In the genomic region with DNA sequence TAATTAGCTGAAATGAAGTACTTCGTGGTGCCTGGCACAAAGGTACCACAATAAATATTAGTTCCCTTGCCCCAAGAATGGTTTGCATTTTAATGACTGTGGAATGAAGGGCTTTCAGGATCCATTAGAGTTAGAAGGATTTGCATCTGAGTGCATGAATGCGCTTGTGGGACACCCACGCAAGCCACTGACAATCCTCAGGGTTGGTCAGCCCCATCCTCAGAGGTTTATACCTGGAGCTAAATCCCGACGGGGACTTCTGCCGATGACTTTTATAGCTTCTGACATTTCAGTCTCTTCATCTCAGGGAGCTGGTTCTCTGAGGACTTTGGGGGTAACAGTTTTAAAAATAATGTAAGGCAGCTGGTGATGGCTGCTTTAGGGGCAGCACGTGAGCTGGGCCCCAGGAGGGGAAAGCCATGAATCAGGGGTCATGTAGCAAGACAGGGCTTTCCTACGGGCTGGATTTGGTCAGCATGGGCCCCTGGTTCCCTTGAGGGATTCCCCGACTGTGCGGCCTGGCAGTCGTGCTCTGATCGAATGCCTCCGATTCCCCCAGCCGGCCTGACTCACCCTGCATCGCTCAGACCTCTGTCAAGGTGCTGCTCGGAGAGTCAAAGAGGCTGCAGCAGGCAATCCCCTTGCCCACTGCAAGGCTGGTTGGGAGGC, we compare ENCODE assay signal across 1 cellular context.
TF ChIP-seq lines count a peak whose summit lies in the region.

No MANE protein-coding gene starts in this region.

TF ChIP-seq in GM12878, 131 proteins besides CTCF, POLR2A, EP300 and RAD21 (continues in another document):
- TF ChIP-seq CHD2 (IDR thresholded peaks at IDR 0.05; ENCODE audit: borderline replicate concordance, low read depth, low read length) (0 out of 2 replicates have a peak, but pooled peaks have one; percentile 22), SREBF2 (IDR thresholded peaks at IDR 0.05; ENCODE audit: low read length) (no peak), EZH2 (IDR thresholded peaks at IDR 0.05; ENCODE audit: borderline replicate concordance, control insufficient read depth, low read depth, low read length) (no peak), KDM1A (IDR thresholded peaks at IDR 0.05; ENCODE audit: borderline replicate concordance) (no peak), RBBP5 (conservative IDR thresholded peaks at IDR 0.05) (no peak), POLR2AphosphoS2 (IDR thresholded peaks at IDR 0.05; ENCODE audit: low read depth, low read length) (no peak), KAT2A (conservative IDR thresholded peaks at IDR 0.05; ENCODE audit: control insufficient read depth, low read depth, low read length) (no peak), ASH2L (IDR thresholded peaks at IDR 0.05; ENCODE audit: borderline replicate concordance, low read depth) (no peak), YBX1 (IDR thresholded peaks at IDR 0.05) (no peak), CREM (IDR thresholded peaks at IDR 0.05; ENCODE audit: low read depth) (peak; percentile 82), LARP7 (IDR thresholded peaks at IDR 0.05) (no peak), SUPT20H (IDR thresholded peaks at IDR 0.05; ENCODE audit: borderline replicate concordance, control insufficient read depth, low read depth, low read length) (no peak), MTA3 (IDR thresholded peaks at IDR 0.05; ENCODE audit: borderline replicate concordance, low read length) (peak; percentile 21; the same call in 1 of the 2 replicates), NFIC (IDR thresholded peaks at IDR 0.05; ENCODE audit: low read depth, low read length) (peak; percentile 90), ETV6 (conservative IDR thresholded peaks at IDR 0.05 in 1 of 2, IDR thresholded peaks at IDR 0.05 in 1 of 2; ENCODE audit: borderline replicate concordance in 1 of 2, low read depth in 1 of 2) (peak in 1 of 2 experiments; percentile 80; a peak in 2 of 4 replicates), BACH1 (IDR thresholded peaks at IDR 0.05; ENCODE audit: borderline replicate concordance) (no peak), ESRRA (IDR thresholded peaks at IDR 0.05; ENCODE audit: low read length) (no peak), CBX5 (IDR thresholded peaks at IDR 0.05; ENCODE audit: low read depth) (no peak), NBN (IDR thresholded peaks at IDR 0.05) (peak; percentile 74; the same call in 1 of the 2 replicates), CREB1 (IDR thresholded peaks at IDR 0.05; ENCODE audit: low read depth) (peak; percentile 65), MXI1 (IDR thresholded peaks at IDR 0.05; ENCODE audit: low read depth, low read length) (no peak), SRF (IDR thresholded peaks at IDR 0.05; ENCODE audit: low read depth in 2 of 2, low read length in 2 of 2) (peak in 1 of 2 experiments; percentile 68; a peak in 1 of 4 replicates), MEF2B (IDR thresholded peaks at IDR 0.05; ENCODE audit: partially characterized antibody, poor library complexity, severe bottlenecking) (peak; percentile 70), CBFB (IDR thresholded peaks at IDR 0.05; ENCODE audit: low read depth) (no peak), RUNX3 (IDR thresholded peaks at IDR 0.05; ENCODE audit: low read length) (peak; percentile 89), BMI1 (IDR thresholded peaks at IDR 0.05; ENCODE audit: borderline replicate concordance) (no peak), HDAC6 (IDR thresholded peaks at IDR 0.05; ENCODE audit: unreplicated experiment) (no peak), POLR2AphosphoS5 (IDR thresholded peaks at IDR 0.05; ENCODE audit: low read length) (no peak), RFX5 (IDR thresholded peaks at IDR 0.05; ENCODE audit: low read depth, low read length) (no peak), POU2F2 (IDR thresholded peaks at IDR 0.05; ENCODE audit: borderline replicate concordance, low read depth, low read length) (peak; percentile 45; the same call in 1 of the 3 replicates), YY1 (IDR thresholded peaks at IDR 0.05; ENCODE audit: low read depth, low read length) (peak; percentile 61; the same call in 1 of the 2 replicates), CHD1 (IDR thresholded peaks at IDR 0.05; ENCODE audit: low read depth, low read length) (no peak)
- TF ChIP-seq, protein P1, sequence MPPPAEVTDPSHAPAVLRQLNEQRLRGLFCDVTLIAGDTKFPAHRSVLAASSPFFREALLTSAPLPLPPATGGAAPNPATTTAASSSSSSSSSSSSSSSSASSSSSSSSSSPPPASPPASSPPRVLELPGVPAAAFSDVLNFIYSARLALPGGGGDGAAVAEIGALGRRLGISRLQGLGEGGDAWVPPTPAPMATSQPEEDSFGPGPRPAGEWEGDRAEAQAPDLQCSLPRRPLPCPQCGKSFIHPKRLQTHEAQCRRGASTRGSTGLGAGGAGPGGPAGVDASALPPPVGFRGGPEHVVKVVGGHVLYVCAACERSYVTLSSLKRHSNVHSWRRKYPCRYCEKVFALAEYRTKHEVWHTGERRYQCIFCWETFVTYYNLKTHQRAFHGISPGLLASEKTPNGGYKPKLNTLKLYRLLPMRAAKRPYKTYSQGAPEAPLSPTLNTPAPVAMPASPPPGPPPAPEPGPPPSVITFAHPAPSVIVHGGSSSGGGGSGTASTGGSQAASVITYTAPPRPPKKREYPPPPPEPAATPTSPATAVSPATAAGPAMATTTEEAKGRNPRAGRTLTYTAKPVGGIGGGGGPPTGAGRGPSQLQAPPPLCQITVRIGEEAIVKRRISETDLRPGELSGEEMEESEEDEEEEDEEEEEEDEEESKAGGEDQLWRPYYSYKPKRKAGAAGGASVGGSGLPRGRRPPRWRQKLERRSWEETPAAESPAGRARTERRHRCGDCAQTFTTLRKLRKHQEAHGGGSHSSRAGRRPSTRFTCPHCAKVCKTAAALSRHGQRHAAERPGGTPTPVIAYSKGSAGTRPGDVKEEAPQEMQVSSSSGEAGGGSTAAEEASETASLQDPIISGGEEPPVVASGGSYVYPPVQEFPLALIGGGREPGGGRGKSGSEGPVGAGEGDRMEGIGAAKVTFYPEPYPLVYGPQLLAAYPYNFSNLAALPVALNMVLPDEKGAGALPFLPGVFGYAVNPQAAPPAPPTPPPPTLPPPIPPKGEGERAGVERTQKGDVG (CRISPR knock-in tag; IDR thresholded peaks at IDR 0.05), result no peak
- TF ChIP-seq, protein P2, sequence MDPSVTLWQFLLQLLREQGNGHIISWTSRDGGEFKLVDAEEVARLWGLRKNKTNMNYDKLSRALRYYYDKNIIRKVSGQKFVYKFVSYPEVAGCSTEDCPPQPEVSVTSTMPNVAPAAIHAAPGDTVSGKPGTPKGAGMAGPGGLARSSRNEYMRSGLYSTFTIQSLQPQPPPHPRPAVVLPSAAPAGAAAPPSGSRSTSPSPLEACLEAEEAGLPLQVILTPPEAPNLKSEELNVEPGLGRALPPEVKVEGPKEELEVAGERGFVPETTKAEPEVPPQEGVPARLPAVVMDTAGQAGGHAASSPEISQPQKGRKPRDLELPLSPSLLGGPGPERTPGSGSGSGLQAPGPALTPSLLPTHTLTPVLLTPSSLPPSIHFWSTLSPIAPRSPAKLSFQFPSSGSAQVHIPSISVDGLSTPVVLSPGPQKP (IDR thresholded peaks at IDR 0.05; ENCODE audit: low read depth, low read length), result no peak
- TF ChIP-seq, protein P3, sequence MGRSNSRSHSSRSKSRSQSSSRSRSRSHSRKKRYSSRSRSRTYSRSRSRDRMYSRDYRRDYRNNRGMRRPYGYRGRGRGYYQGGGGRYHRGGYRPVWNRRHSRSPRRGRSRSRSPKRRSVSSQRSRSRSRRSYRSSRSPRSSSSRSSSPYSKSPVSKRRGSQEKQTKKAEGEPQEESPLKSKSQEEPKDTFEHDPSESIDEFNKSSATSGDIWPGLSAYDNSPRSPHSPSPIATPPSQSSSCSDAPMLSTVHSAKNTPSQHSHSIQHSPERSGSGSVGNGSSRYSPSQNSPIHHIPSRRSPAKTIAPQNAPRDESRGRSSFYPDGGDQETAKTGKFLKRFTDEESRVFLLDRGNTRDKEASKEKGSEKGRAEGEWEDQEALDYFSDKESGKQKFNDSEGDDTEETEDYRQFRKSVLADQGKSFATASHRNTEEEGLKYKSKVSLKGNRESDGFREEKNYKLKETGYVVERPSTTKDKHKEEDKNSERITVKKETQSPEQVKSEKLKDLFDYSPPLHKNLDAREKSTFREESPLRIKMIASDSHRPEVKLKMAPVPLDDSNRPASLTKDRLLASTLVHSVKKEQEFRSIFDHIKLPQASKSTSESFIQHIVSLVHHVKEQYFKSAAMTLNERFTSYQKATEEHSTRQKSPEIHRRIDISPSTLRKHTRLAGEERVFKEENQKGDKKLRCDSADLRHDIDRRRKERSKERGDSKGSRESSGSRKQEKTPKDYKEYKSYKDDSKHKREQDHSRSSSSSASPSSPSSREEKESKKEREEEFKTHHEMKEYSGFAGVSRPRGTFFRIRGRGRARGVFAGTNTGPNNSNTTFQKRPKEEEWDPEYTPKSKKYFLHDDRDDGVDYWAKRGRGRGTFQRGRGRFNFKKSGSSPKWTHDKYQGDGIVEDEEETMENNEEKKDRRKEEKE (IDR thresholded peaks at IDR 0.05), result no peak
- TF ChIP-seq, protein P4, sequence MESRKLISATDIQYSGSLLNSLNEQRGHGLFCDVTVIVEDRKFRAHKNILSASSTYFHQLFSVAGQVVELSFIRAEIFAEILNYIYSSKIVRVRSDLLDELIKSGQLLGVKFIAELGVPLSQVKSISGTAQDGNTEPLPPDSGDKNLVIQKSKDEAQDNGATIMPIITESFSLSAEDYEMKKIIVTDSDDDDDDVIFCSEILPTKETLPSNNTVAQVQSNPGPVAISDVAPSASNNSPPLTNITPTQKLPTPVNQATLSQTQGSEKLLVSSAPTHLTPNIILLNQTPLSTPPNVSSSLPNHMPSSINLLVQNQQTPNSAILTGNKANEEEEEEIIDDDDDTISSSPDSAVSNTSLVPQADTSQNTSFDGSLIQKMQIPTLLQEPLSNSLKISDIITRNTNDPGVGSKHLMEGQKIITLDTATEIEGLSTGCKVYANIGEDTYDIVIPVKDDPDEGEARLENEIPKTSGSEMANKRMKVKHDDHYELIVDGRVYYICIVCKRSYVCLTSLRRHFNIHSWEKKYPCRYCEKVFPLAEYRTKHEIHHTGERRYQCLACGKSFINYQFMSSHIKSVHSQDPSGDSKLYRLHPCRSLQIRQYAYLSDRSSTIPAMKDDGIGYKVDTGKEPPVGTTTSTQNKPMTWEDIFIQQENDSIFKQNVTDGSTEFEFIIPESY (IDR thresholded peaks at IDR 0.05), result no peak
- TF ChIP-seq, protein P5, sequence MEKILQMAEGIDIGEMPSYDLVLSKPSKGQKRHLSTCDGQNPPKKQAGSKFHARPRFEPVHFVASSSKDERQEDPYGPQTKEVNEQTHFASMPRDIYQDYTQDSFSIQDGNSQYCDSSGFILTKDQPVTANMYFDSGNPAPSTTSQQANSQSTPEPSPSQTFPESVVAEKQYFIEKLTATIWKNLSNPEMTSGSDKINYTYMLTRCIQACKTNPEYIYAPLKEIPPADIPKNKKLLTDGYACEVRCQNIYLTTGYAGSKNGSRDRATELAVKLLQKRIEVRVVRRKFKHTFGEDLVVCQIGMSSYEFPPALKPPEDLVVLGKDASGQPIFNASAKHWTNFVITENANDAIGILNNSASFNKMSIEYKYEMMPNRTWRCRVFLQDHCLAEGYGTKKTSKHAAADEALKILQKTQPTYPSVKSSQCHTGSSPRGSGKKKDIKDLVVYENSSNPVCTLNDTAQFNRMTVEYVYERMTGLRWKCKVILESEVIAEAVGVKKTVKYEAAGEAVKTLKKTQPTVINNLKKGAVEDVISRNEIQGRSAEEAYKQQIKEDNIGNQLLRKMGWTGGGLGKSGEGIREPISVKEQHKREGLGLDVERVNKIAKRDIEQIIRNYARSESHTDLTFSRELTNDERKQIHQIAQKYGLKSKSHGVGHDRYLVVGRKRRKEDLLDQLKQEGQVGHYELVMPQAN (conservative IDR thresholded peaks at IDR 0.05), result no peak
- TF ChIP-seq, protein P6, sequence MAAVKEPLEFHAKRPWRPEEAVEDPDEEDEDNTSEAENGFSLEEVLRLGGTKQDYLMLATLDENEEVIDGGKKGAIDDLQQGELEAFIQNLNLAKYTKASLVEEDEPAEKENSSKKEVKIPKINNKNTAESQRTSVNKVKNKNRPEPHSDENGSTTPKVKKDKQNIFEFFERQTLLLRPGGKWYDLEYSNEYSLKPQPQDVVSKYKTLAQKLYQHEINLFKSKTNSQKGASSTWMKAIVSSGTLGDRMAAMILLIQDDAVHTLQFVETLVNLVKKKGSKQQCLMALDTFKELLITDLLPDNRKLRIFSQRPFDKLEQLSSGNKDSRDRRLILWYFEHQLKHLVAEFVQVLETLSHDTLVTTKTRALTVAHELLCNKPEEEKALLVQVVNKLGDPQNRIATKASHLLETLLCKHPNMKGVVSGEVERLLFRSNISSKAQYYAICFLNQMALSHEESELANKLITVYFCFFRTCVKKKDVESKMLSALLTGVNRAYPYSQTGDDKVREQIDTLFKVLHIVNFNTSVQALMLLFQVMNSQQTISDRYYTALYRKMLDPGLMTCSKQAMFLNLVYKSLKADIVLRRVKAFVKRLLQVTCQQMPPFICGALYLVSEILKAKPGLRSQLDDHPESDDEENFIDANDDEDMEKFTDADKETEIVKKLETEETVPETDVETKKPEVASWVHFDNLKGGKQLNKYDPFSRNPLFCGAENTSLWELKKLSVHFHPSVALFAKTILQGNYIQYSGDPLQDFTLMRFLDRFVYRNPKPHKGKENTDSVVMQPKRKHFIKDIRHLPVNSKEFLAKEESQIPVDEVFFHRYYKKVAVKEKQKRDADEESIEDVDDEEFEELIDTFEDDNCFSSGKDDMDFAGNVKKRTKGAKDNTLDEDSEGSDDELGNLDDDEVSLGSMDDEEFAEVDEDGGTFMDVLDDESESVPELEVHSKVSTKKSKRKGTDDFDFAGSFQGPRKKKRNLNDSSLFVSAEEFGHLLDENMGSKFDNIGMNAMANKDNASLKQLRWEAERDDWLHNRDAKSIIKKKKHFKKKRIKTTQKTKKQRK (IDR thresholded peaks at IDR 0.05; ENCODE audit: low read depth, low read length), result no peak
- TF ChIP-seq, protein P7, sequence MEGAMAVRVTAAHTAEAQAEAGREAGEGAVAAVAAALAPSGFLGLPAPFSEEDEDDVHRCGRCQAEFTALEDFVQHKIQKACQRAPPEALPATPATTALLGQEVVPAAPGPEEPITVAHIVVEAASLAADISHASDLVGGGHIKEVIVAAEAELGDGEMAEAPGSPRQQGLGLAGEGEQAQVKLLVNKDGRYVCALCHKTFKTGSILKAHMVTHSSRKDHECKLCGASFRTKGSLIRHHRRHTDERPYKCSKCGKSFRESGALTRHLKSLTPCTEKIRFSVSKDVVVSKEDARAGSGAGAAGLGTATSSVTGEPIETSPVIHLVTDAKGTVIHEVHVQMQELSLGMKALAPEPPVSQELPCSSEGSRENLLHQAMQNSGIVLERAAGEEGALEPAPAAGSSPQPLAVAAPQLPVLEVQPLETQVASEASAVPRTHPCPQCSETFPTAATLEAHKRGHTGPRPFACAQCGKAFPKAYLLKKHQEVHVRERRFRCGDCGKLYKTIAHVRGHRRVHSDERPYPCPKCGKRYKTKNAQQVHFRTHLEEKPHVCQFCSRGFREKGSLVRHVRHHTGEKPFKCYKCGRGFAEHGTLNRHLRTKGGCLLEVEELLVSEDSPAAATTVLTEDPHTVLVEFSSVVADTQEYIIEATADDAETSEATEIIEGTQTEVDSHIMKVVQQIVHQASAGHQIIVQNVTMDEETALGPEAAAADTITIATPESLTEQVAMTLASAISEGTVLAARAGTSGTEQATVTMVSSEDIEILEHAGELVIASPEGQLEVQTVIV (IDR thresholded peaks at IDR 0.05; ENCODE audit: borderline replicate concordance, partially characterized antibody), result no peak
- TF ChIP-seq, protein P8, sequence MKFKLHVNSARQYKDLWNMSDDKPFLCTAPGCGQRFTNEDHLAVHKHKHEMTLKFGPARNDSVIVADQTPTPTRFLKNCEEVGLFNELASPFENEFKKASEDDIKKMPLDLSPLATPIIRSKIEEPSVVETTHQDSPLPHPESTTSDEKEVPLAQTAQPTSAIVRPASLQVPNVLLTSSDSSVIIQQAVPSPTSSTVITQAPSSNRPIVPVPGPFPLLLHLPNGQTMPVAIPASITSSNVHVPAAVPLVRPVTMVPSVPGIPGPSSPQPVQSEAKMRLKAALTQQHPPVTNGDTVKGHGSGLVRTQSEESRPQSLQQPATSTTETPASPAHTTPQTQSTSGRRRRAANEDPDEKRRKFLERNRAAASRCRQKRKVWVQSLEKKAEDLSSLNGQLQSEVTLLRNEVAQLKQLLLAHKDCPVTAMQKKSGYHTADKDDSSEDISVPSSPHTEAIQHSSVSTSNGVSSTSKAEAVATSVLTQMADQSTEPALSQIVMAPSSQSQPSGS (IDR thresholded peaks at IDR 0.05; ENCODE audit: low read length), result peak; percentile 79
